In the genomic region with DNA sequence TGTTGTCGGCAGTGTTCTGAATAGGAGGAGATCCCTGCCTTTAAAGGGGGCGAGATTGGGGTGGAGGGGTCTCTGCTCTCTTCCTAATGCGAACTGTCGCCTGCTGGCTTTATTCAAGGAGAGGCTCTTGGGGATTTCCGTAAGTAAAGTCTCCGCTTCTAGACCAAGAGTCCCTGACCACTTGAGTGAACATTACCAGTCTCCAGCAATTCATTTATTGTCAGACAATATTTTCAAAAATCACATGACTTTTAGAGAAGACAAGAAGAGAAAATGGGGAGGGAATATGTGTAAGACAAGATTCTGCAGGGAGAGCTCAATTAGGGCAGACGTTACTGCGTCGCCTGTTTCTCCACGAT, we compare ENCODE assay signal across 1 cellular context.
TF ChIP-seq lines count a peak whose summit lies in the region.

No MANE protein-coding gene starts in this region.

TF ChIP-seq in HepG2, 621 proteins besides CTCF, POLR2A, EP300 and RAD21:
- TF ChIP-seq, protein P1, sequence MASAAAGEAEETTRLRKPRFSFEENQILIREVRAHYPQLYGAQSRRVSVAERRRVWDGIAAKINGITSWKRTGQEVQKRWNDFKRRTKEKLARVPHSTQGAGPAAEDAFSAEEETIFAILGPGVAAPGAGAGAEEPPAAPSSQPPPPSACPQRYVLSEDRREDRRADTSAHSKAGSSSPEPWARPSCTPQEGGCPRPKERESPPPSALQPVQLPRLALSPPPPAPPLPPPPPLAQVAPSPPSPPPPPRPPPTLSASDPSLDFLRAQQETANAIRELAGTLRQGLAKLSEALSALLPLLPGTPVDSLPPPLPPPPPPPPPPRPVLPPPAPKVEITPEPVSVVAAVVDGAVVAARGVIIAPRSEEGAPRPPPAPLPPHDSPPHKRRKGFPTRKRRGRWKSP (CRISPR knock-in tag; IDR thresholded peaks at IDR 0.05): no peak
- TF ChIP-seq, protein P2, sequence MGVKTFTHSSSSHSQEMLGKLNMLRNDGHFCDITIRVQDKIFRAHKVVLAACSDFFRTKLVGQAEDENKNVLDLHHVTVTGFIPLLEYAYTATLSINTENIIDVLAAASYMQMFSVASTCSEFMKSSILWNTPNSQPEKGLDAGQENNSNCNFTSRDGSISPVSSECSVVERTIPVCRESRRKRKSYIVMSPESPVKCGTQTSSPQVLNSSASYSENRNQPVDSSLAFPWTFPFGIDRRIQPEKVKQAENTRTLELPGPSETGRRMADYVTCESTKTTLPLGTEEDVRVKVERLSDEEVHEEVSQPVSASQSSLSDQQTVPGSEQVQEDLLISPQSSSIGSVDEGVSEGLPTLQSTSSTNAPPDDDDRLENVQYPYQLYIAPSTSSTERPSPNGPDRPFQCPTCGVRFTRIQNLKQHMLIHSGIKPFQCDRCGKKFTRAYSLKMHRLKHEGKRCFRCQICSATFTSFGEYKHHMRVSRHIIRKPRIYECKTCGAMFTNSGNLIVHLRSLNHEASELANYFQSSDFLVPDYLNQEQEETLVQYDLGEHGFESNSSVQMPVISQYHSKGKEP (CRISPR knock-in tag; IDR thresholded peaks at IDR 0.05): no peak
- TF ChIP-seq ZNF382 (CRISPR knock-in tag; IDR thresholded peaks at IDR 0.05; ENCODE audit: borderline replicate concordance) (no peak), RCOR2 (CRISPR knock-in tag; IDR thresholded peaks at IDR 0.05) (no peak), ZFP90 (CRISPR knock-in tag; IDR thresholded peaks at IDR 0.05; ENCODE audit: borderline replicate concordance) (no peak)
